ENCODE assay signal across 10 cellular contexts in the genomic region with DNA sequence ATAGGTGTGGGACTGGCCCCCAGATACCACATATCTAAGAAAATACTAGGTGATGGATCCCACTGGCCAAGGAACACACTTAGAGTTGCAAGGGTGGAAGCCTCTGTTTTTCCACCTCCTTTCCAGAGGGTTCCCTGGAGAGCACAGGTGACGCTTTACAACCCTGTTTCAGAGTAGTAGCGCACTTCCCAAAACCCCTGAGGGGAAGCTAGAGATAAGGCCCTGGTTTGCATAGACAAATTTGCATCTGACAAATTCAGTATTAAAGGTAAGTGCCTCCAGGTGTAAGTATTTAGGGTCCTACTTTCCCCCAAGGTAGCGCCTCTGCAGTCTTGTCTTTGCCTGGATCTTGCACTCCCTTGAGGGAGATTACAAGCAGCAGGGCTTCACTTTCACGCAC. TPM values are rescaled to one million over a fixed set of nuclear protein-coding genes. Genes with fewer than 3 reads are reported as not detected.
DNase-seq lines count a peak whose midpoint lies in the region; ATAC-seq and FAIRE-seq lines count a peak whose summit lies in the region.
"Had no signal": no experiment of that assay in that cellular context is flagged by ENCODE, and none has a peak within 500 bp of the region (broad histone marks: within the 10 kb centered on the region; RNA-seq: fewer than 3 reads in every experiment).

No MANE protein-coding gene starts in this region.

- H3K27ac Mint-ChIP-seq in stimulated activated naive CD8-positive, alpha-beta T cell treated with anti-CD3 and anti-CD28 coated beads, Interleukin-15, Interleukin-2, amounts not matched to agents 100 ng/mL and 50 ng/mL, for 24 hours = no peak overlapping the region
- no peak overlapping the region for H3K27ac Mint-ChIP-seq in memory B cell

- H3K27me3 ChIP-seq in adipocyte (replicated peaks; ENCODE audit: control insufficient read depth, insufficient read depth, low read length) = peaks cover 37% of the 10 kb centered on the region
- H3K27me3 ChIP-seq: right lobe of liver had no signal

- no peaks in the 10 kb centered on the region for H3K9me3 ChIP-seq in adipocyte (ENCODE audit: control insufficient read depth, low read length)
- H3K9me3 ChIP-seq: right lobe of liver had no signal

- H3K4me3 Mint-ChIP-seq in stimulated activated naive CD8-positive, alpha-beta T cell treated with anti-CD3 and anti-CD28 coated beads, Interleukin-15, Interleukin-2, amounts not matched to agents 100 ng/mL and 50 ng/mL, for 24 hours = peak overlapping the region; percentile 70
- peak overlapping the region; percentile 85 for H3K4me3 Mint-ChIP-seq in memory B cell

- H3K4me1 Mint-ChIP-seq in stimulated activated naive CD8-positive, alpha-beta T cell treated with anti-CD3 and anti-CD28 coated beads, Interleukin-15, Interleukin-2, amounts not matched to agents 100 ng/mL and 50 ng/mL, for 24 hours (ENCODE audit: low read depth) = peaks cover 6% of the 10 kb centered on the region
- H3K4me1 Mint-ChIP-seq in memory B cell = peaks cover 10% of the 10 kb centered on the region

- no peak for DNase-seq in stimulated activated naive CD8-positive, alpha-beta T cell treated with anti-CD3 and anti-CD28 coated beads, Interleukin-15, Interleukin-2, amounts not matched to agents 100 U/mL and 50 U/mL, for 24 hours
- DNase-seq in adipocyte (ENCODE audit: low read depth) = no peak
- DNase-seq in memory B cell (ENCODE audit: low spot score in 2 of 2) = no peak
- DNase-seq in SIG-M5 treated with dmso at 0.1 percent for 504 hours (lab: John Stamatoyannopoulos, UW; ENCODE audit: unreplicated experiment) = no peak
- DNase-seq in frontal cortex (ENCODE audit: low spot score in 2 of 2) = no peak
- no peak for DNase-seq in COLO829 (ENCODE audit: low spot score)
- no peak for DNase-seq in C1 segment of cervical spinal cord (lab: John Stamatoyannopoulos, UW)

- no peaks in the 10 kb centered on the region for H3K36me3 Mint-ChIP-seq in stimulated activated naive CD8-positive, alpha-beta T cell treated with anti-CD3 and anti-CD28 coated beads, Interleukin-15, Interleukin-2, amounts not matched to agents 100 ng/mL and 50 ng/mL, for 24 hours (ENCODE audit: low read depth)
- H3K36me3 Mint-ChIP-seq in memory B cell = no peaks in the 10 kb centered on the region

- no peaks in the 10 kb centered on the region for H3K9me3 Mint-ChIP-seq in stimulated activated naive CD8-positive, alpha-beta T cell treated with anti-CD3 and anti-CD28 coated beads, Interleukin-15, Interleukin-2, amounts not matched to agents 100 ng/mL and 50 ng/mL, for 24 hours
- H3K9me3 Mint-ChIP-seq in memory B cell = no peaks in the 10 kb centered on the region

- peak overlapping the region; percentile 80 for H3K4me3 ChIP-seq in adipocyte (ENCODE audit: low read length)

- no peaks in the 10 kb centered on the region for H3K4me1 ChIP-seq in adipocyte (ENCODE audit: control insufficient read depth, insufficient read depth, low read length)
- H3K4me1 ChIP-seq: right lobe of liver had no signal

- no peak for ATAC-seq in stimulated activated naive CD8-positive, alpha-beta T cell treated with anti-CD3 and anti-CD28 coated beads, Interleukin-15, Interleukin-2, amounts not matched to agents 100 U/mL and 50 U/mL, for 24 hours
- ATAC-seq in memory B cell (ENCODE audit: low read depth) = peak; percentile 55

- H3K27me3 Mint-ChIP-seq in stimulated activated naive CD8-positive, alpha-beta T cell treated with anti-CD3 and anti-CD28 coated beads, Interleukin-15, Interleukin-2, amounts not matched to agents 100 ng/mL and 50 ng/mL, for 24 hours = peaks cover 51% of the 10 kb centered on the region
- H3K27me3 Mint-ChIP-seq in memory B cell = peaks cover 14% of the 10 kb centered on the region

- H3K9ac ChIP-seq in adipocyte (ENCODE audit: low read length) = no peak overlapping the region

- no peaks in the 10 kb centered on the region for H3K36me3 ChIP-seq in adipocyte (ENCODE audit: control insufficient read depth, insufficient read depth, low read length, severe bottlenecking)
- H3K36me3 ChIP-seq: right lobe of liver had no signal

- no peak for FAIRE-seq in frontal cortex (lab: Jason Lieb, UNC)

RNA-seq across cellular contexts. Expression of gene CERKL, which starts 0.5 kb away (rescaled TPM):
- 1.6 TPM for total RNA-seq in frontal cortex
- total RNA-seq: G401 had no signal

RNA-seq across cellular contexts. Expression of gene NEUROD1, which starts 22.9 kb away (rescaled TPM):
- total RNA-seq in frontal cortex = 4.9 TPM
- total RNA-seq: G401, right lobe of liver had no signal
